ENCODE assay signal across 35 cellular contexts in the genomic region with DNA sequence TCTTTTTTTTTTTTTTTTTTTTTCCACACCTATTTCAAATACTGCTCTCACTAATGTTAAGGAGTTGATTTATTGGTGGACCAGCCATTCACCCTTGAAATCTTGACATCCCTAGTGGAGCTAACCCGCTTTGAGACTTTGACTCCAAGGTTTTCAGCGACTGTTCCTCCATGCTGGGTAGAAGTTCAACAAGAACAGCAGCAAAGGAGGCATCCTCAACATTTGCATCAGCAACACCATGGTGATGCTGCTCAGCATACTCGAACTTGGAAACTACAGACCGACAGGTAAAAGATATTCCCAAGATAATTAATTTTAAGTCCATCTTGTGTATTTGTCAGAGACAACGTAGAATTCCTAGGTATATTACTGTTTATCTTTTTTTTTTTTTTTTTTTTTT.
"Had no signal": no experiment of that assay in that cellular context is flagged by ENCODE, and none has a peak within 500 bp of the region (broad histone marks: within the 10 kb centered on the region; RNA-seq: fewer than 3 reads in every experiment).

No MANE protein-coding gene starts in this region.

- DNase-seq: Karpas-422, Kasumi-1, MG63, MM.1S, MV-4-11, NCI-H1048, NCI-H1092, NCI-H1092 treated with DMSO at 0.1 percent for 48 hours, NCI-H1105, NCI-H1105 treated with DMSO at 0.1 percent for 48 hours, NCI-H1417, NCI-H1417 treated with DMSO at 0.1 percent for 48 hours, NCI-H1436, NCI-H1436 treated with DMSO at 0.1 percent for 48 hours, NCI-H146, NCI-H1694, NCI-H1694 treated with DMSO at 0.1 percent for 48 hours, NCI-H187, NCI-H187 treated with DMSO at 0.1 percent for 48 hours, NCI-H1930, NCI-H2029, NCI-H2029 treated with DMSO at 0.1 percent for 48 hours, NCI-H2081, NCI-H2081 treated with DMSO at 0.1 percent for 48 hours, NCI-H2107, NCI-H2171, NCI-H2171 treated with DMSO at 0.1 percent for 48 hours, NCI-H2227 treated with DMSO at 0.1 percent for 48 hours, NCI-H226, NCI-H345, NCI-H446, NCI-H446 treated with DMSO at 0.1 percent for 48 hours, NCI-H510A, NCI-H510A treated with DMSO at 0.1 percent for 48 hours, NCI-H524 had no signal

- H3K4me3 ChIP-seq: MG63 had no signal

- H3K9me3 ChIP-seq: MG63 had no signal

- H3K27me3 ChIP-seq: MG63 had no signal
